ENCODE assay signal across 7 cellular contexts in genomic region chr7:94394399-94395140, GRCh38. TPM values are rescaled to one million over a fixed set of nuclear protein-coding genes. Genes with fewer than 3 reads are reported as not detected.
DNase-seq lines count a peak whose midpoint lies in the region; ATAC-seq, FAIRE-seq and TF ChIP-seq lines count a peak whose summit lies in the region.

Gene COL1A2, plus strand, starts transcription at chr7:94394895. Its CDS starts 137 bp downstream, at chr7:94395032.

- FAIRE-seq in urothelium cell line (lab: Jason Lieb, UNC), result peak; percentile 82

- peak; percentile 8 for ATAC-seq in GM19397 (IDR thresholded peaks at IDR 0.05; ENCODE audit: unreplicated experiment)
- peak; percentile 18 for ATAC-seq in SK-N-SH treated with all-trans-retinoic acid at 6 μM for 48 hours

- DNase-seq in epidermal melanocyte (ENCODE audit: insufficient read length, low spot score), result peak; percentile 54
- peak; percentile 77 for DNase-seq in mucosa of gallbladder (ENCODE audit: low spot score)
- DNase-seq in urothelium cell line (ENCODE audit: low spot score), result no peak
- DNase-seq in HuH-7 (ENCODE audit: low spot score), result no peak
- DNase-seq in COR-L47 (lab: John Stamatoyannopoulos, UW), result no peak

TF ChIP-seq in SK-N-SH treated with all-trans-retinoic acid at 6 μM for 48 hours, 23 proteins besides CTCF, POLR2A, EP300 and RAD21:
- TF ChIP-seq ZNF70 (CRISPR knock-in tag; IDR thresholded peaks at IDR 0.05) (no peak), ZNF565 (CRISPR knock-in tag; conservative IDR thresholded peaks at IDR 0.05; ENCODE audit: low read depth) (no peak), POU6F1 (CRISPR knock-in tag; IDR thresholded peaks at IDR 0.05; ENCODE audit: borderline replicate concordance, low read depth) (no peak), CREB5 (CRISPR knock-in tag; IDR thresholded peaks at IDR 0.05; ENCODE audit: low read depth) (no peak), ESRRG (CRISPR knock-in tag; IDR thresholded peaks at IDR 0.05) (no peak), TCF4 (CRISPR knock-in tag; IDR thresholded peaks at IDR 0.05; ENCODE audit: borderline replicate concordance) (no peak), GLIS3 (CRISPR knock-in tag; IDR thresholded peaks at IDR 0.05) (no peak), SNAI2 (CRISPR knock-in tag; IDR thresholded peaks at IDR 0.05) (no peak), CSRNP3 (CRISPR knock-in tag; IDR thresholded peaks at IDR 0.05) (no peak), PPARA (CRISPR knock-in tag; IDR thresholded peaks at IDR 0.05; ENCODE audit: borderline replicate concordance) (no peak), ZC3H10 (CRISPR knock-in tag; IDR thresholded peaks at IDR 0.05) (no peak), TSHZ2 (CRISPR knock-in tag; IDR thresholded peaks at IDR 0.05) (no peak), TOX (CRISPR knock-in tag; IDR thresholded peaks at IDR 0.05; ENCODE audit: borderline replicate concordance) (no peak), ARNTL (CRISPR knock-in tag; IDR thresholded peaks at IDR 0.05; ENCODE audit: borderline replicate concordance, low read depth) (no peak), ISL1 (CRISPR knock-in tag; IDR thresholded peaks at IDR 0.05) (no peak), ZNF8 (CRISPR knock-in tag; IDR thresholded peaks at IDR 0.05) (no peak), OSR1 (CRISPR knock-in tag; IDR thresholded peaks at IDR 0.05) (no peak)

RNA-seq across cellular contexts. Expression of gene COL1A2, which starts in this region (rescaled TPM):
- 478 TPM for total RNA-seq in mucosa of gallbladder

Comparison
In these comparisons a context has a peak if more than half of its experiments do, and no peak if none do; other contexts are left out.
1. DNase-seq: peak in epidermal melanocyte (single experiment) and mucosa of gallbladder (single experiment); none in urothelium cell line (single experiment), HuH-7 (single experiment) and COR-L47 (single experiment).